Comparison of ENCODE assay signal across 1 cellular context in genomic region chr17:71793550-71793949, GRCh38.
TF ChIP-seq lines count a peak whose summit lies in the region.

No MANE protein-coding gene starts in this region.

TF ChIP-seq in IMR-90, 13 proteins besides CTCF, POLR2A, EP300 and RAD21 (continued from another document):
- TF ChIP-seq ELK1 (IDR thresholded peaks at IDR 0.05; ENCODE audit: borderline replicate concordance, low read depth, low read length) (no peak), MXI1 (IDR thresholded peaks at IDR 0.05; ENCODE audit: borderline replicate concordance, low read depth, low read length) (no peak)
